In genomic region chr5:103561670-103562069, GRCh38 we compare ENCODE assay signal across 1 cellular context.
TF ChIP-seq lines count a peak whose summit lies in the region.

No MANE protein-coding gene starts in this region.

TF ChIP-seq in A549, 52 proteins besides CTCF, POLR2A, EP300 and RAD21 (continued from another document):
- TF ChIP-seq CBX2 (IDR thresholded peaks at IDR 0.05; ENCODE audit: borderline replicate concordance, low read depth) (no peak), EHMT2 (IDR thresholded peaks at IDR 0.05; ENCODE audit: low read depth) (no peak), RARB (CRISPR knock-in tag; IDR thresholded peaks at IDR 0.05) (no peak), ESRRA (IDR thresholded peaks at IDR 0.05; ENCODE audit: borderline replicate concordance, low read length) (no peak), NFE2L2 (conservative IDR thresholded peaks at IDR 0.05; ENCODE audit: low read length) (no peak), CHD2 (IDR thresholded peaks at IDR 0.05; ENCODE audit: low read length, partially characterized antibody) (no peak), SREBF2 (IDR thresholded peaks at IDR 0.05) (no peak), ZFP36 (IDR thresholded peaks at IDR 0.05; ENCODE audit: borderline replicate concordance, partially characterized antibody) (no peak), JUNB (IDR thresholded peaks at IDR 0.05) (no peak)
- TF ChIP-seq, protein P1, sequence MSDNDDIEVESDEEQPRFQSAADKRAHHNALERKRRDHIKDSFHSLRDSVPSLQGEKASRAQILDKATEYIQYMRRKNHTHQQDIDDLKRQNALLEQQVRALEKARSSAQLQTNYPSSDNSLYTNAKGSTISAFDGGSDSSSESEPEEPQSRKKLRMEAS (IDR thresholded peaks at IDR 0.05) = no peak
